Comparison of ENCODE assay signal across 11 cellular contexts in genomic region chr10:125060038-125060437, GRCh38.
DNase-seq lines count a peak whose midpoint lies in the region; ATAC-seq and TF ChIP-seq lines count a peak whose summit lies in the region.
"Had no signal": no experiment of that assay in that cellular context is flagged by ENCODE, and none has a peak within 500 bp of the region (broad histone marks: within the 10 kb centered on the region; RNA-seq: fewer than 3 reads in every experiment).

No MANE protein-coding gene starts in this region.

- peaks cover 0 to 13% (median 4%) of the 10 kb centered on the region in 5 experiments for H3K9me3 Mint-ChIP-seq in brain
- no peaks in the 10 kb centered on the region for H3K9me3 Mint-ChIP-seq in CD4-positive, alpha-beta T cell
- H3K9me3 Mint-ChIP-seq: T-cell had no signal

- peak overlapping the region; percentile 5 for H3K4ac ChIP-seq in trophoblast cell (ENCODE audit: low read depth, low read length)

- H3K9me3 ChIP-seq in BLaER1 (peaks cover 7% of the 10 kb centered on the region), heart right ventricle (no peaks in the 10 kb centered on the region), trophoblast cell (ENCODE audit: insufficient read depth, low read depth, low read length) (no peaks in the 10 kb centered on the region)
- no peaks in the 10 kb centered on the region for H3K9me3 ChIP-seq in CD4-positive, alpha-beta T cell (ENCODE audit: control insufficient read depth, low read length)

- TF ChIP-seq CTCF in brain (conservative IDR thresholded peaks at IDR 0.05) (no peak), heart right ventricle (IDR thresholded peaks at IDR 0.05) (no peak)
- TF ChIP-seq CTCF in CD4-positive, alpha-beta T cell (IDR thresholded peaks at IDR 0.05) = no peak

- H3K4me3 ChIP-seq in BLaER1 = no peak overlapping the region
- no peak overlapping the region for H3K4me3 ChIP-seq in heart right ventricle
- no peak overlapping the region for H3K4me3 ChIP-seq in trophoblast cell (ENCODE audit: low read depth, low read length)

- H3K18ac ChIP-seq in trophoblast cell (ENCODE audit: low read length) = peak overlapping the region; percentile 25

- H3K79me1 ChIP-seq in trophoblast cell (ENCODE audit: low read length) = peaks cover 41% of the 10 kb centered on the region

- H3K27me3 Mint-ChIP-seq in brain = no peaks in the 10 kb centered on the region
- H3K27me3 Mint-ChIP-seq in CD4-positive, alpha-beta T cell = peaks cover 6% of the 10 kb centered on the region

- H3K4me2 ChIP-seq in BLaER1 (peak overlapping the region; percentile 92), trophoblast cell (ENCODE audit: low read length) (no peak overlapping the region)

- no peak overlapping the region for H2AFZ ChIP-seq in trophoblast cell (ENCODE audit: insufficient read depth, low read length, poor library complexity)

- H2AK5ac ChIP-seq in trophoblast cell (ENCODE audit: low read length) = peak overlapping the region; percentile 45

- H3K9ac ChIP-seq in BLaER1 = no peak overlapping the region
- H3K9ac ChIP-seq in trophoblast cell (ENCODE audit: low read length) = no peak overlapping the region

- peaks cover 33% of the 10 kb centered on the region for H3K36me3 Mint-ChIP-seq in brain
- no peaks in the 10 kb centered on the region for H3K36me3 Mint-ChIP-seq in CD4-positive, alpha-beta T cell (ENCODE audit: low read depth)
- H3K36me3 Mint-ChIP-seq: T-cell had no signal

- H3K4me1 Mint-ChIP-seq in brain = peaks cover 96% of the 10 kb centered on the region
- peaks cover 10% of the 10 kb centered on the region for H3K4me1 Mint-ChIP-seq in CD4-positive, alpha-beta T cell (ENCODE audit: low read depth)

- H4K91ac ChIP-seq in trophoblast cell (ENCODE audit: low read depth, low read length) = peak overlapping the region; percentile 50

- H4K8ac ChIP-seq in trophoblast cell (ENCODE audit: low read depth, low read length) = no peak overlapping the region

- H4K12ac ChIP-seq in trophoblast cell (ENCODE audit: low read depth, low read length) = no peak overlapping the region

- 18 to 25% methylated on average over 9 of the region's 9 CpGs for WGBS in heart right ventricle, 2 donors
- no CpG with 5 or more reads among the region's 9 CpGs for WGBS in trophoblast cell (ENCODE audit: extremely low coverage, insufficient coverage, insufficient read length)

- H3K27ac Mint-ChIP-seq in brain = peak overlapping the region; percentile 72 to 99 (median 94)
- H3K27ac Mint-ChIP-seq in CD4-positive, alpha-beta T cell = no peak overlapping the region
- H3K27ac Mint-ChIP-seq: T-cell had no signal

- ATAC-seq in heart right ventricle (peak in 3 of 8 donors; percentile 13 to 35 (median 29)), GM21723 (IDR thresholded peaks at IDR 0.05; ENCODE audit: unreplicated experiment) (no peak)
- ATAC-seq in CD4-positive, alpha-beta T cell (ENCODE audit: poor library complexity) = no peak
- ATAC-seq: left colon, T-cell had no signal

- H3K4me3 Mint-ChIP-seq in brain = peak overlapping the region in 3 of 5 experiments; percentile 15 to 63 (median 62)
- no peak overlapping the region for H3K4me3 Mint-ChIP-seq in CD4-positive, alpha-beta T cell
- H3K4me3 Mint-ChIP-seq: T-cell had no signal

- H3K27me3 ChIP-seq in BLaER1 (no peaks in the 10 kb centered on the region), heart right ventricle (no peaks in the 10 kb centered on the region), trophoblast cell (ENCODE audit: insufficient read depth, low read length) (no peaks in the 10 kb centered on the region)
- no peaks in the 10 kb centered on the region for H3K27me3 ChIP-seq in CD4-positive, alpha-beta T cell (ENCODE audit: control insufficient read depth, insufficient read depth, low read length)

- CTCF ChIA-PET in CD4-positive, alpha-beta T cell (lab: Charles Lee) = no interaction called here

- H2BK12ac ChIP-seq in trophoblast cell (ENCODE audit: low read length) = peak overlapping the region; percentile 68

- H3K23ac ChIP-seq in trophoblast cell (ENCODE audit: low read length) = no peak overlapping the region

- peaks cover 100% of the 10 kb centered on the region for H4K20me1 ChIP-seq in BLaER1

- H3K27ac ChIP-seq in BLaER1 = no peak overlapping the region
- H3K27ac ChIP-seq in heart right ventricle = peak overlapping the region in 9 of 10 donors; percentile 25 to 92 (median 68)
- peak overlapping the region; percentile 11 for H3K27ac ChIP-seq in trophoblast cell (ENCODE audit: low read depth, low read length)
- H3K27ac ChIP-seq in CD4-positive, alpha-beta T cell (ENCODE audit: low read depth, low read length) = no peak overlapping the region

- intact Hi-C loops in heart right ventricle (cut with DNase I) = loop anchor here in 8 of 10 donors (2.0 to 10.0 kb wide), 12 partner anchors 19 to 145 kb away; partner anchors contain the start of gene CTBP2 (in 2 of the 8)
- intact Hi-C loops in CD4-positive, alpha-beta T cell (cut with DNase I, micrococcal nuclease) = loop anchor here in 1 of 2 experiments (5.0 kb wide), 1 partner anchor 528 kb away; no protein-coding TSS in a partner anchor

- peaks cover 19% of the 10 kb centered on the region for H3K79me2 ChIP-seq in trophoblast cell (ENCODE audit: control insufficient read depth, insufficient read depth, low read length, poor library complexity)

- DNase-seq in heart right ventricle (no peak), trophoblast cell (no peak), NCI-H2107 treated with DMSO at 0.1 percent for 48 hours (lab: John Stamatoyannopoulos, UW; ENCODE audit: unreplicated experiment) (no peak), medulla oblongata (ENCODE audit: extremely low spot score) (no peak)
- DNase-seq in CD4-positive, alpha-beta T cell = no peak
- DNase-seq: left colon, small intestine, T-cell had no signal

- no peak overlapping the region for H3K14ac ChIP-seq in trophoblast cell (ENCODE audit: low read length)

- POLR2A ChIA-PET in CD4-positive, alpha-beta T cell (lab: Charles Lee) = no interaction called here

- H3K4me1 ChIP-seq in BLaER1 (peaks cover 100% of the 10 kb centered on the region), heart right ventricle (peaks cover 71 to 100% (median 99%) of the 10 kb centered on the region in 9 donors), trophoblast cell (ENCODE audit: control insufficient read depth in 1 of 2, insufficient read depth in 2 of 2, low read length in 2 of 2) (peaks cover 60 to 78% of the 10 kb centered on the region in 2 experiments)

- H2BK120ac ChIP-seq in trophoblast cell (ENCODE audit: insufficient read depth, low read length, poor library complexity) = peak overlapping the region; percentile 6

- H3K36me3 ChIP-seq in BLaER1 (peaks cover 50% of the 10 kb centered on the region), heart right ventricle (no peaks in the 10 kb centered on the region), trophoblast cell (ENCODE audit: control insufficient read depth in 1 of 2, insufficient read depth in 2 of 2, low read length in 2 of 2) (peaks cover 0 to 2% of the 10 kb centered on the region in 2 experiments)

- H2BK5ac ChIP-seq in trophoblast cell (ENCODE audit: low read depth, low read length, poor library complexity) = no peak overlapping the region

Comparison
In these comparisons a context has a peak if more than half of its experiments do, and no peak if none do; other contexts are left out.
1. H3K27ac ChIP-seq: peak in heart right ventricle (9 of 10) and trophoblast cell (single experiment); none in BLaER1 (single experiment) and CD4-positive, alpha-beta T cell (single experiment).